In the genomic region with DNA sequence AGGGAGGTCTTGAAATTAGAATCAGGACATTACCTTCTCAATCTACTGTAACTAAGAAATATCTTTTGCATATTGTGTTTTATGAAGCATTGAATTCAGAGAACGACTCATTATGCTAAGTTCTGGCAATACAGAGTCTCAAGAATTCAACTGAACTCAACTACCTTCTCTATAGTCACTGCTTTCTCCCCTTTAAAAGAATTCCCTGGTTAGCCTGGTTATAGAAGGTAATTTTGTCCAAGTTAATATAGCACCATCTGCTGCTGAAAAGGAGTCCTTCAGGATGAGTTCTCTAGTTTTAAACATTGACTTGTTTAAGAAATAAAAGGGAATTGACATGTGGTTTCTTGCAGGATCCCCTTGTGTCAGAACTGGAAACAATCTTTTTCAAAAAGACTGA, we compare ENCODE assay signal across 1 cellular context.
TF ChIP-seq lines count a peak whose summit lies in the region.

No MANE protein-coding gene starts in this region.

TF ChIP-seq in liver, 16 proteins besides CTCF, POLR2A, EP300 and RAD21 (continued from another document):
- TF ChIP-seq, protein P1, sequence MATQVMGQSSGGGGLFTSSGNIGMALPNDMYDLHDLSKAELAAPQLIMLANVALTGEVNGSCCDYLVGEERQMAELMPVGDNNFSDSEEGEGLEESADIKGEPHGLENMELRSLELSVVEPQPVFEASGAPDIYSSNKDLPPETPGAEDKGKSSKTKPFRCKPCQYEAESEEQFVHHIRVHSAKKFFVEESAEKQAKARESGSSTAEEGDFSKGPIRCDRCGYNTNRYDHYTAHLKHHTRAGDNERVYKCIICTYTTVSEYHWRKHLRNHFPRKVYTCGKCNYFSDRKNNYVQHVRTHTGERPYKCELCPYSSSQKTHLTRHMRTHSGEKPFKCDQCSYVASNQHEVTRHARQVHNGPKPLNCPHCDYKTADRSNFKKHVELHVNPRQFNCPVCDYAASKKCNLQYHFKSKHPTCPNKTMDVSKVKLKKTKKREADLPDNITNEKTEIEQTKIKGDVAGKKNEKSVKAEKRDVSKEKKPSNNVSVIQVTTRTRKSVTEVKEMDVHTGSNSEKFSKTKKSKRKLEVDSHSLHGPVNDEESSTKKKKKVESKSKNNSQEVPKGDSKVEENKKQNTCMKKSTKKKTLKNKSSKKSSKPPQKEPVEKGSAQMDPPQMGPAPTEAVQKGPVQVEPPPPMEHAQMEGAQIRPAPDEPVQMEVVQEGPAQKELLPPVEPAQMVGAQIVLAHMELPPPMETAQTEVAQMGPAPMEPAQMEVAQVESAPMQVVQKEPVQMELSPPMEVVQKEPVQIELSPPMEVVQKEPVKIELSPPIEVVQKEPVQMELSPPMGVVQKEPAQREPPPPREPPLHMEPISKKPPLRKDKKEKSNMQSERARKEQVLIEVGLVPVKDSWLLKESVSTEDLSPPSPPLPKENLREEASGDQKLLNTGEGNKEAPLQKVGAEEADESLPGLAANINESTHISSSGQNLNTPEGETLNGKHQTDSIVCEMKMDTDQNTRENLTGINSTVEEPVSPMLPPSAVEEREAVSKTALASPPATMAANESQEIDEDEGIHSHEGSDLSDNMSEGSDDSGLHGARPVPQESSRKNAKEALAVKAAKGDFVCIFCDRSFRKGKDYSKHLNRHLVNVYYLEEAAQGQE (IDR thresholded peaks at IDR 0.05): no peak
- TF ChIP-seq GABPA (IDR thresholded peaks at IDR 0.05 in 1 of 2, conservative IDR thresholded peaks at IDR 0.05 in 1 of 2): no peak
- TF ChIP-seq, protein P2, sequence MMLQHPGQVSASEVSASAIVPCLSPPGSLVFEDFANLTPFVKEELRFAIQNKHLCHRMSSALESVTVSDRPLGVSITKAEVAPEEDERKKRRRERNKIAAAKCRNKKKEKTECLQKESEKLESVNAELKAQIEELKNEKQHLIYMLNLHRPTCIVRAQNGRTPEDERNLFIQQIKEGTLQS (IDR thresholded peaks at IDR 0.05): no peak
- TF ChIP-seq FOXA1 (IDR thresholded peaks at IDR 0.05): no peak
- TF ChIP-seq FOXA2 (IDR thresholded peaks at IDR 0.05): no peak
- no peak for TF ChIP-seq ZBTB33 (IDR thresholded peaks at IDR 0.05)
- no peak for TF ChIP-seq SP1 (IDR thresholded peaks at IDR 0.05)
- TF ChIP-seq HNF4G (IDR thresholded peaks at IDR 0.05): no peak
- TF ChIP-seq EGR1 (IDR thresholded peaks at IDR 0.05; ENCODE audit: low read depth in 2 of 2): no peak
- no peak for TF ChIP-seq YY1 (IDR thresholded peaks at IDR 0.05)
- TF ChIP-seq TAF1 (conservative IDR thresholded peaks at IDR 0.05): no peak
